In genomic region chr4:19492611-19493010, GRCh38 we compare ENCODE assay signal across 28 cellular contexts.
"Had no signal": no experiment of that assay in that cellular context is flagged by ENCODE, and none has a peak within 500 bp of the region (broad histone marks: within the 10 kb centered on the region; RNA-seq: fewer than 3 reads in every experiment).

No MANE protein-coding gene starts in this region.

- H3K27ac ChIP-seq: brain microvascular endothelial cell, sigmoid colon, thoracic aorta, upper lobe of left lung had no signal

- H3K9me3 ChIP-seq: sigmoid colon, thoracic aorta, upper lobe of left lung had no signal

- H3K4me1 ChIP-seq: sigmoid colon, upper lobe of left lung had no signal

- H3K4me3 ChIP-seq: sigmoid colon, smooth muscle cell, thoracic aorta, upper lobe of left lung had no signal

- H3K36me3 ChIP-seq: brain microvascular endothelial cell, sigmoid colon, thoracic aorta, upper lobe of left lung had no signal

- H3K27me3 ChIP-seq: brain microvascular endothelial cell, sigmoid colon, upper lobe of left lung had no signal

- DNase-seq: activated B cell treated with CpG ODN at 0.5 μM for 24 hours; activated CD4-positive, alpha-beta T cell treated with anti-CD3 and anti-CD28 coated beads for 36 hours; activated CD4-positive, alpha-beta T cell treated with anti-CD3 and anti-CD28 coated beads, Interleukin-2, amount 50 U/mL, for 4 hours; activated CD8-positive, alpha-beta memory T cell treated with anti-CD3 and anti-CD28 coated beads, Interleukin-2, amount 50 U/mL, for 48 hours; activated effector memory CD4-positive, alpha-beta T cell treated with anti-CD3 and anti-CD28 coated beads, Interleukin-2, amount 50 U/mL, for 16 hours; activated naive CD4-positive, alpha-beta T cell treated with anti-CD3 and anti-CD28 coated beads, Interleukin-2, amount 10 ng/mL, durations not matched to agents 7 days and 5 days; activated T-cell treated with anti-CD3 and anti-CD28 coated beads, Interleukin-2, amount 50 U/mL, for 48 hours; aorta; brain microvascular endothelial cell; central memory CD4-positive, alpha-beta T cell; effector memory CD4-positive, alpha-beta T cell; foreskin melanocyte; glutamatergic neuron; hippocampal formation; left ventricle myocardium superior; mammary epithelial cell; retina; sigmoid colon; stimulated activated CD4-positive, alpha-beta T cell treated with anti-CD3 and anti-CD28 coated beads, Interleukin-15, amount 100 ng/mL, for 24 hours; stimulated activated CD8-positive, alpha-beta memory T cell treated with anti-CD3 and anti-CD28 coated beads, Interleukin-4, amount 100 ng/mL, for 48 hours; stimulated activated naive B cell treated with anti-CD40 and anti-IgM and Interleukin-4, amounts not matched to agents 10 μg/mL and 1 μg/mL and 100 μg/mL, for 72 hours; SW 1271; T-helper 17 cell; upper lobe of left lung had no signal

- ATAC-seq: activated CD4-positive, alpha-beta T cell treated with anti-CD3 and anti-CD28 coated beads for 36 hours; esophagus mucosa; left ventricle myocardium superior; natural killer cell treated with Interleukin-12 subunit alpha and Interleukin-12 subunit beta and Interleukin-15 and Interleukin-18, amount 100 ng/mL, for 72 hours; stimulated activated naive B cell treated with anti-CD40 and anti-IgM and Interleukin-4, amounts not matched to agents 10 μg/mL and 1 μg/mL and 100 μg/mL, for 72 hours; T-helper 17 cell had no signal

- H3K4me2 ChIP-seq: smooth muscle cell had no signal
